9 cellular contexts compared by ENCODE assay signal in the genomic region with DNA sequence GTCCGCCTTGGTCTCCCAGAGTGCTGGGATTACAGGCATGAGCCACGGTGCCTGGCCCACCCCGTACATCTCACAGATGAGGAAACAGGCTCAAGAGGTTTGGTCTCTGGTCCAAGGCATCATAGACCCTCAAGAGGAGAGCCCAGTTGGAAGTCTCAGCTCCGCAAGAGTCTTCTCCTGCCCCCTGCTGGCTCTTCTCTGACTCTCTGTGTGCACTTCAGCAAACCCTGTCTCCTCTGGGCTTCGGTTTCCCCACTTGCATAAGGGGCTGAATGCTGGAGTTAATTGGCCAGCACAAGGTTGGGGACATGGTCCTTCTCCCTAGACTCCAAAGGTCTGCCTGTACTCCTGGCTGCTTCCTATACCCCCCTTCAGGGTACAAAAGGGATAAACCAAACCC. TPM values are rescaled to one million over a fixed set of nuclear protein-coding genes. Genes with fewer than 3 reads are reported as not detected.
DNase-seq lines count a peak whose midpoint lies in the region; ATAC-seq and TF ChIP-seq lines count a peak whose summit lies in the region.
"Had no signal": no experiment of that assay in that cellular context is flagged by ENCODE, and none has a peak within 500 bp of the region (broad histone marks: within the 10 kb centered on the region; RNA-seq: fewer than 3 reads in every experiment).

No MANE protein-coding gene starts in this region.

- no peaks in the 10 kb centered on the region for H3K27me3 Mint-ChIP-seq in stimulated activated naive CD8-positive, alpha-beta T cell treated with anti-CD3 and anti-CD28 coated beads, Interleukin-15, amount 100 ng/mL, for 72 hours

- H3K9me3 ChIP-seq in esophagus squamous epithelium: no peaks in the 10 kb centered on the region

- 84 to 85% methylated on average over 3 to 4 of the region's 5 CpGs for WGBS in esophagus squamous epithelium, 2 donors

- TF ChIP-seq CTCF in esophagus squamous epithelium (IDR thresholded peaks at IDR 0.05): peak in 2 of 6 experiments; percentile 17 to 45

- peaks cover 11% of the 10 kb centered on the region for H3K4me1 Mint-ChIP-seq in stimulated activated naive CD8-positive, alpha-beta T cell treated with anti-CD3 and anti-CD28 coated beads, Interleukin-15, amount 100 ng/mL, for 72 hours

- no peaks in the 10 kb centered on the region for H3K9me3 Mint-ChIP-seq in stimulated activated naive CD8-positive, alpha-beta T cell treated with anti-CD3 and anti-CD28 coated beads, Interleukin-15, amount 100 ng/mL, for 72 hours

- no peak overlapping the region for H3K4me3 Mint-ChIP-seq in stimulated activated naive CD8-positive, alpha-beta T cell treated with anti-CD3 and anti-CD28 coated beads, Interleukin-15, amount 100 ng/mL, for 72 hours

- H3K27ac ChIP-seq in esophagus squamous epithelium: peak overlapping the region; percentile 84 to 91 (median 88)

- intact Hi-C loops in esophagus squamous epithelium (cut with DNase I): loop anchor here (5.0 kb wide), 1 partner anchor 98 kb away; a partner anchor contains a TSS

- peaks cover 0 to 39% (median 0%) of the 10 kb centered on the region in 3 donors for H3K36me3 ChIP-seq in esophagus squamous epithelium

- H3K27ac Mint-ChIP-seq in stimulated activated naive CD8-positive, alpha-beta T cell treated with anti-CD3 and anti-CD28 coated beads, Interleukin-15, amount 100 ng/mL, for 72 hours: peak overlapping the region in 1 of 2 donors; percentile 46

- no peak for TF ChIP-seq POLR2A in esophagus squamous epithelium (IDR thresholded peaks at IDR 0.05)

- ATAC-seq in stimulated activated naive CD8-positive, alpha-beta T cell treated with anti-CD3 and anti-CD28 coated beads, Interleukin-15, Interleukin-2, amounts not matched to agents 100 U/mL and 50 U/mL, for 24 hours: no peak
- ATAC-seq in stimulated activated naive CD8-positive, alpha-beta T cell treated with anti-CD3 and anti-CD28 coated beads, Interleukin-15, amount 100 ng/mL, for 72 hours: no peak
- no peak for ATAC-seq in HG03521 (IDR thresholded peaks at IDR 0.05; ENCODE audit: unreplicated experiment)
- ATAC-seq in HG03039 (IDR thresholded peaks at IDR 0.05; ENCODE audit: unreplicated experiment): no peak

- peaks cover 30 to 65% (median 33%) of the 10 kb centered on the region in 3 donors for H3K4me1 ChIP-seq in esophagus squamous epithelium

- peak overlapping the region in 3 of 4 donors; percentile 12 to 63 (median 48) for H3K4me3 ChIP-seq in esophagus squamous epithelium

- peak; percentile 22 for DNase-seq in stimulated activated naive CD8-positive, alpha-beta T cell treated with anti-CD3 and anti-CD28 coated beads, Interleukin-15, Interleukin-2, amounts not matched to agents 100 U/mL and 50 U/mL, for 24 hours
- no peak for DNase-seq in stimulated activated naive CD8-positive, alpha-beta T cell treated with anti-CD3 and anti-CD28 coated beads, Interleukin-15, amount 100 ng/mL, for 72 hours
- DNase-seq in OCI-M1 (lab: John Stamatoyannopoulos, UW): peak; percentile 31
- DNase-seq in esophagus squamous epithelium (lab: John Stamatoyannopoulos, UW): no peak
- no peak for DNase-seq in activated CD4-positive, CD25-positive, alpha-beta regulatory T cell (lab: John Stamatoyannopoulos, UW)
- DNase-seq in central memory CD4-positive, alpha-beta T cell: no peak
- DNase-seq: NK-92 treated with Interleukin-12 subunit alpha and Interleukin-12 subunit beta, amount 100 ng/mL, for 24 hours had no signal

- no peaks in the 10 kb centered on the region for H3K27me3 ChIP-seq in esophagus squamous epithelium

RNA-seq across cellular contexts. Expression of a gene that starts 3.9 kb away (rescaled TPM):
- 10 to 100 TPM in 3 of 4 donors, 1 to 10 TPM in 1; 5.4 to 26.5 (median 14.5) TPM for total RNA-seq in esophagus squamous epithelium

RNA-seq across cellular contexts. Expression of a gene that starts 29.8 kb away (rescaled TPM):
- 10 to 100 TPM; 12.9 to 17.2 (median 14.1) TPM for total RNA-seq in esophagus squamous epithelium

RNA-seq across cellular contexts. Expression of a gene that starts 30.1 kb away (rescaled TPM):
- total RNA-seq in esophagus squamous epithelium: under 1 TPM in 1 of 4 donors, not detected in 3; 0.19 TPM

RNA-seq across cellular contexts. Expression of a gene that starts 40.1 kb away (rescaled TPM):
- total RNA-seq in esophagus squamous epithelium: 10 to 100 TPM; 32.2 to 85.1 (median 42.7) TPM

RNA-seq across cellular contexts. Expression of a gene that starts 43.5 kb away (rescaled TPM):
- total RNA-seq in esophagus squamous epithelium: 10 to 100 TPM in 1 of 4 donors, 1 to 10 TPM in 3; 2.3 to 10.1 (median 4.1) TPM

Comparison
In these comparisons a context has a peak if more than half of its experiments do, and no peak if none do; other contexts are left out.
1. DNase-seq: peak in stimulated activated naive CD8-positive, alpha-beta T cell treated with anti-CD3 and anti-CD28 coated beads, Interleukin-15, Interleukin-2, amounts not matched to agents 100 U/mL and 50 U/mL, for 24 hours (single experiment) and OCI-M1 (single experiment); none in stimulated activated naive CD8-positive, alpha-beta T cell treated with anti-CD3 and anti-CD28 coated beads, Interleukin-15, amount 100 ng/mL, for 72 hours (0 of 2), esophagus squamous epithelium (single experiment), activated CD4-positive, CD25-positive, alpha-beta regulatory T cell (0 of 4) and central memory CD4-positive, alpha-beta T cell (single experiment).